Comparison of ENCODE assay signal across 16 cellular contexts in genomic region chr6:132659082-132659481, GRCh38.
"Had no signal": no experiment of that assay in that cellular context is flagged by ENCODE, and none has a peak within 500 bp of the region (broad histone marks: within the 10 kb centered on the region; RNA-seq: fewer than 3 reads in every experiment).

Gene TAAR1 (minus strand): TSS chr6:132659182. CDS start chr6:132646003, 13,179 bp downstream.

- H3K27ac ChIP-seq: gastrocnemius medialis, spleen, thyroid gland, VCaP had no signal

- H3K36me3 ChIP-seq: gastrocnemius medialis, spleen, thyroid gland had no signal

- H3K9me3 ChIP-seq: gastrocnemius medialis, spleen, thyroid gland had no signal

- H3K4me3 ChIP-seq: gastrocnemius medialis, lung, spleen, thyroid gland had no signal

- H3K27me3 ChIP-seq: gastrocnemius medialis, spleen, thyroid gland had no signal

- H3K4me1 ChIP-seq: gastrocnemius medialis, thyroid gland had no signal

- DNase-seq: activated CD4-positive, alpha-beta T cell treated with anti-CD3 and anti-CD28 coated beads for 1 hour; activated CD8-positive, alpha-beta memory T cell treated with anti-CD3 and anti-CD28 coated beads for 24 hours; activated CD8-positive, alpha-beta memory T cell treated with anti-CD3 and anti-CD28 coated beads, Interleukin-2, amount 50 U/mL, for 48 hours; activated effector memory CD4-positive, alpha-beta T cell treated with anti-CD3 and anti-CD28 coated beads, Interleukin-2, amount 50 U/mL, for 16 hours; activated T-cell treated with anti-CD3 and anti-CD28 coated beads, Interleukin-2, amount 50 U/mL, for 72 hours; cerebellar nuclear complex; effector CD4-positive, alpha-beta T cell; gastrocnemius medialis; head of caudate nucleus; kidney; posterior cingulate gyrus; spleen; stimulated activated naive B cell treated with anti-CD40 and anti-IgM and Interleukin-4, amounts not matched to agents 10 μg/mL and 1 μg/mL and 100 μg/mL, for 72 hours; thyroid gland had no signal
